In genomic region chr3:119562307-119562961, GRCh38 we compare ENCODE assay signal across 9 cellular contexts. TPM values are rescaled to one million over a fixed set of nuclear protein-coding genes. Genes with fewer than 3 reads are reported as not detected.
DNase-seq lines count a peak whose midpoint lies in the region; ATAC-seq and TF ChIP-seq lines count a peak whose summit lies in the region.
"Had no signal": no experiment of that assay in that cellular context is flagged by ENCODE, and none has a peak within 500 bp of the region (broad histone marks: within the 10 kb centered on the region; RNA-seq: fewer than 3 reads in every experiment).

No MANE protein-coding gene starts in this region.

- H3K27me3 ChIP-seq in thyroid gland = no peaks in the 10 kb centered on the region

- peak; percentile 75 for ATAC-seq in HG02973 (IDR thresholded peaks at IDR 0.05; ENCODE audit: unreplicated experiment)

- H3K4me1 ChIP-seq in thyroid gland = no peaks in the 10 kb centered on the region

- H3K9me3 ChIP-seq in thyroid gland = no peaks in the 10 kb centered on the region

- 62 to 76% methylated on average over 6 of the region's 6 CpGs for WGBS in thyroid gland, 2 donors

- intact Hi-C loops in thyroid gland (cut with DNase I) = no loop called here

- TF ChIP-seq CTCF in thyroid gland (IDR thresholded peaks at IDR 0.05) = no peak

- no peak overlapping the region for H3K27ac ChIP-seq in thyroid gland
- H3K27ac ChIP-seq: VCaP had no signal

- H3K36me3 ChIP-seq in thyroid gland = no peaks in the 10 kb centered on the region

- peak; percentile 81 for DNase-seq in SIG-M5 treated with dmso at 0.1 percent for 504 hours (lab: John Stamatoyannopoulos, UW; ENCODE audit: unreplicated experiment)
- DNase-seq in SIG-M5 (lab: John Stamatoyannopoulos, UW) = no peak
- peak in 4 of 5 donors; percentile 7 to 61 (median 33) for DNase-seq in T-helper 1 cell
- DNase-seq in kidney tubule cell (ENCODE audit: low spot score) = peak; percentile 30
- no peak for DNase-seq in NCI-H187 (lab: John Stamatoyannopoulos, UW)
- no peak for DNase-seq in pons (ENCODE audit: low spot score)
- no peak for DNase-seq in thyroid gland

- no peak overlapping the region for H3K4me3 ChIP-seq in thyroid gland (replicated peaks in 1 of 3)

- TF ChIP-seq POLR2A in thyroid gland (IDR thresholded peaks at IDR 0.05) = no peak

RNA-seq across cellular contexts. Expression of gene CD80, which starts 3.0 kb away (rescaled TPM):
- total RNA-seq in thyroid gland = 1 to 10 TPM in 3 of 4 donors, under 1 TPM in 1; 0.83 to 2.3 (median 1.1) TPM

RNA-seq across cellular contexts. Expression of gene ADPRH, which starts 16.9 kb away (rescaled TPM):
- total RNA-seq in thyroid gland = 10 to 100 TPM in 3 of 4 donors, 1 to 10 TPM in 1; 8.7 to 16.0 (median 14.5) TPM

RNA-seq across cellular contexts. Expression of gene PLA1A, which starts 35.3 kb away (rescaled TPM):
- 1 to 10 TPM; 2.0 to 6.7 (median 3.9) TPM for total RNA-seq in thyroid gland

Comparison
In these comparisons a context has a peak if more than half of its experiments do, and no peak if none do; other contexts are left out.
1. DNase-seq: peak in SIG-M5 treated with dmso at 0.1 percent for 504 hours (single experiment), T-helper 1 cell (4 of 5) and kidney tubule cell (single experiment); none in SIG-M5 (single experiment), NCI-H187 (0 of 2), pons (single experiment) and thyroid gland (0 of 2).